ENCODE assay signal across 34 cellular contexts in the genomic region with DNA sequence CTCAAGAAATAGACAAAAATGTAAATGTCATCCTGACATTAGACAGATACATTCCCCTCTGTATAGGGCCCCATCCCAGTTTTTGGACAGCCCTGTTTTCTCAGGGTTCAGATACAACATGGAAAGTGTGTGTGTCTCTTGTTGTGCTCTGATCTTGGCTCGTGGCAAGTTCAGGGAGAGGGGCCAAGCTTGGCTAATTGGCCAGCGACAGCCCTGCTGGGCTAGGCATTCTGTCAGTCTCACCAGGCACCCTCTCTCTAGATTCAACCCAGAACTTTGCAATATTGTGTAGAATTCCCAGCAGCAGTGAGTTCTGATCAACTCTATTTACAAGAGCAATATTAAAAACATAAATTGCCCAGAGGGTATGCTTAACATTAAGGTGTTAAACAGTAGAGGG. TPM values are rescaled to one million over a fixed set of nuclear protein-coding genes. Genes with fewer than 3 reads are reported as not detected.
"Had no signal": no experiment of that assay in that cellular context is flagged by ENCODE, and none has a peak within 500 bp of the region (broad histone marks: within the 10 kb centered on the region; RNA-seq: fewer than 3 reads in every experiment).

No MANE protein-coding gene starts in this region.

- H3K36me3 Mint-ChIP-seq: activated CD4-positive, alpha-beta memory T cell treated with anti-CD3 and anti-CD28 coated beads for 36 hours; activated naive CD4-positive, alpha-beta T cell treated with anti-CD3 and anti-CD28 coated beads, Interleukin-2, amount 50 U/mL, for 72 hours; activated naive CD8-positive, alpha-beta T cell treated with anti-CD3 and anti-CD28 coated beads for 36 hours had no signal

- H3K9me3 Mint-ChIP-seq: activated B cell treated with CpG ODN at 0.5 μM for 24 hours; activated CD4-positive, alpha-beta memory T cell treated with anti-CD3 and anti-CD28 coated beads for 36 hours; activated CD4-positive, alpha-beta T cell treated with anti-CD3 and anti-CD28 coated beads, Interleukin-2, amount 10 ng/mL, durations not matched to agents 24 days and 14 days; activated CD8-positive, alpha-beta T cell treated with anti-CD3 and anti-CD28 coated beads for 36 hours; activated naive CD4-positive, alpha-beta T cell treated with anti-CD3 and anti-CD28 coated beads for 36 hours; activated naive CD8-positive, alpha-beta T cell treated with anti-CD3 and anti-CD28 coated beads for 36 hours; activated T-cell treated with anti-CD3 and anti-CD28 coated beads, Interleukin-2, amount 50 U/mL, for 4 hours; activated T-helper 1 cell treated with anti-CD3 and anti-CD28 coated beads, Interleukin-12 subunit alpha, Interleukin-12 subunit beta, Interleukin-2, Interleukin-4 antibody, amounts not matched to agents 30 ng/mL and 10 ng/mL and 1 ng/mL, durations not matched to agents 14 hours and 24 hours and 36 hours; T-helper 1 cell treated with Interleukin-12 subunit alpha and Interleukin-12 subunit beta and Interleukin-4 antibody, amounts not matched to agents 30 μg/mL and 1 μg/mL, for 36 hours; T-helper 2 cell treated with Interferon-gamma antibody and Interleukin-4, amounts not matched to agents 5 μg/mL and 100 μg/mL, for 36 hours had no signal

- ATAC-seq: activated CD8-positive, alpha-beta T cell treated with anti-CD3 and anti-CD28 coated beads for 36 hours; activated naive CD4-positive, alpha-beta T cell treated with anti-CD3 and anti-CD28 coated beads, Interleukin-2, amount 50 U/mL, for 72 hours; activated T-cell treated with anti-CD3 and anti-CD28 coated beads, Interleukin-2, amount 50 U/mL, for 4 hours; activated T-cell treated with anti-CD3 and anti-CD28 coated beads, Interleukin-2, amount 50 U/mL, for 72 hours; activated T-helper 17 cell treated with anti-CD3 and anti-CD28 coated beads, Interleukin-2, amount 50 U/mL, for 72 hours; body of pancreas had no signal

- H3K27ac Mint-ChIP-seq: activated B cell treated with CpG ODN at 0.5 μM for 24 hours; activated CD4-positive, alpha-beta memory T cell treated with anti-CD3 and anti-CD28 coated beads for 36 hours; activated CD4-positive, alpha-beta T cell treated with anti-CD3 and anti-CD28 coated beads, Interleukin-2, amount 10 ng/mL, durations not matched to agents 24 days and 14 days; activated CD8-positive, alpha-beta T cell treated with anti-CD3 and anti-CD28 coated beads for 36 hours; activated naive CD4-positive, alpha-beta T cell treated with anti-CD3 and anti-CD28 coated beads for 36 hours; activated naive CD4-positive, alpha-beta T cell treated with anti-CD3 and anti-CD28 coated beads, Interleukin-2, amount 50 U/mL, for 72 hours; activated naive CD8-positive, alpha-beta T cell treated with anti-CD3 and anti-CD28 coated beads for 36 hours; activated T-cell treated with anti-CD3 and anti-CD28 coated beads, Interleukin-2, amount 50 U/mL, for 72 hours; activated T-helper 1 cell treated with anti-CD3 and anti-CD28 coated beads, Interleukin-12 subunit alpha, Interleukin-12 subunit beta, Interleukin-2, Interleukin-4 antibody, amounts not matched to agents 30 ng/mL and 10 ng/mL and 1 ng/mL, durations not matched to agents 14 hours and 24 hours and 36 hours; activated T-helper 17 cell treated with anti-CD3 and anti-CD28 coated beads, Interleukin-2, amount 50 U/mL, for 72 hours; T-helper 1 cell treated with Interleukin-12 subunit alpha and Interleukin-12 subunit beta and Interleukin-4 antibody, amounts not matched to agents 30 μg/mL and 1 μg/mL, for 36 hours; T-helper 2 cell treated with Interferon-gamma antibody and Interleukin-4, amounts not matched to agents 5 μg/mL and 100 μg/mL, for 36 hours had no signal

- DNase-seq: activated B cell treated with CpG ODN at 0.5 μM for 24 hours; activated CD4-positive, alpha-beta memory T cell treated with anti-CD3 and anti-CD28 coated beads for 36 hours; activated CD4-positive, alpha-beta T cell treated with anti-CD3 and anti-CD28 coated beads for 4 hours; activated CD4-positive, alpha-beta T cell treated with anti-CD3 and anti-CD28 coated beads, Interleukin-2, amount 10 ng/mL, durations not matched to agents 24 days and 14 days; activated CD4-positive, alpha-beta T cell treated with anti-CD3 and anti-CD28 coated beads, Interleukin-2, amount 50 U/mL, for 1 hour; activated CD4-positive, alpha-beta T cell treated with anti-CD3 and anti-CD28 coated beads, Interleukin-2, amount 50 U/mL, for 4 hours; activated CD4-positive, CD25-positive, alpha-beta regulatory T cell treated with anti-CD3 and anti-CD28 coated beads, Interleukin-2, amount 50 U/mL, for 72 hours; activated CD8-positive, alpha-beta memory T cell treated with anti-CD3 and anti-CD28 coated beads, Interleukin-2, amount 50 U/mL, for 4 hours; activated CD8-positive, alpha-beta T cell treated with anti-CD3 and anti-CD28 coated beads for 36 hours; activated effector memory CD4-positive, alpha-beta T cell treated with anti-CD3 and anti-CD28 coated beads, Interleukin-2, amount 50 U/mL, for 16 hours; activated gamma-delta T cell treated with Interleukin-2 at 50 U/mL for 16 hours; activated naive CD4-positive, alpha-beta T cell; activated naive CD4-positive, alpha-beta T cell treated with anti-CD3 and anti-CD28 coated beads for 36 hours; activated naive CD4-positive, alpha-beta T cell treated with anti-CD3 and anti-CD28 coated beads, Interleukin-2, amount 50 U/mL, for 16 hours; activated naive CD8-positive, alpha-beta T cell treated with anti-CD3 and anti-CD28 coated beads for 36 hours; activated T-cell treated with anti-CD3 and anti-CD28 coated beads for 4 hours; activated T-cell treated with anti-CD3 and anti-CD28 coated beads, Interleukin-2, amount 50 U/mL, for 1 hour; activated T-cell treated with anti-CD3 and anti-CD28 coated beads, Interleukin-2, amount 50 U/mL, for 4 hours; activated T-cell treated with anti-CD3 and anti-CD28 coated beads, Interleukin-2, amount 50 U/mL, for 72 hours; adrenal gland; amniotic stem cell; aorta; body of pancreas; brain microvascular endothelial cell; central memory CD4-positive, alpha-beta T cell; T-helper 1 cell; T-helper 2 cell; T-helper 9 cell had no signal

- H3K4me3 Mint-ChIP-seq: activated B cell treated with CpG ODN at 0.5 μM for 24 hours; activated CD4-positive, alpha-beta memory T cell treated with anti-CD3 and anti-CD28 coated beads for 36 hours; activated CD4-positive, alpha-beta T cell treated with anti-CD3 and anti-CD28 coated beads, Interleukin-2, amount 10 ng/mL, durations not matched to agents 24 days and 14 days; activated CD8-positive, alpha-beta T cell treated with anti-CD3 and anti-CD28 coated beads for 36 hours; activated naive CD4-positive, alpha-beta T cell treated with anti-CD3 and anti-CD28 coated beads for 36 hours; activated naive CD8-positive, alpha-beta T cell treated with anti-CD3 and anti-CD28 coated beads for 36 hours; activated T-cell treated with anti-CD3 and anti-CD28 coated beads, Interleukin-2, amount 50 U/mL, for 4 hours; activated T-cell treated with anti-CD3 and anti-CD28 coated beads, Interleukin-2, amount 50 U/mL, for 72 hours; activated T-helper 1 cell treated with anti-CD3 and anti-CD28 coated beads, Interleukin-12 subunit alpha, Interleukin-12 subunit beta, Interleukin-2, Interleukin-4 antibody, amounts not matched to agents 30 ng/mL and 10 ng/mL and 1 ng/mL, durations not matched to agents 14 hours and 24 hours and 36 hours; activated T-helper 17 cell treated with anti-CD3 and anti-CD28 coated beads, Interleukin-2, amount 50 U/mL, for 72 hours; T-helper 1 cell treated with Interleukin-12 subunit alpha and Interleukin-12 subunit beta and Interleukin-4 antibody, amounts not matched to agents 30 μg/mL and 1 μg/mL, for 36 hours; T-helper 2 cell treated with Interferon-gamma antibody and Interleukin-4, amounts not matched to agents 5 μg/mL and 100 μg/mL, for 36 hours had no signal

- H3K4me1 Mint-ChIP-seq: activated CD4-positive, alpha-beta T cell treated with anti-CD3 and anti-CD28 coated beads, Interleukin-2, amount 10 ng/mL, durations not matched to agents 24 days and 14 days; activated naive CD8-positive, alpha-beta T cell treated with anti-CD3 and anti-CD28 coated beads for 36 hours; activated T-helper 17 cell treated with anti-CD3 and anti-CD28 coated beads, Interleukin-2, amount 50 U/mL, for 72 hours had no signal

RNA-seq across cellular contexts. Expression of a gene that starts 30.1 kb away (rescaled TPM):
- total RNA-seq: activated B cell treated with CpG ODN at 0.5 μM for 24 hours; activated CD4-positive, alpha-beta memory T cell treated with anti-CD3 and anti-CD28 coated beads for 36 hours; activated CD4-positive, alpha-beta T cell treated with anti-CD3 and anti-CD28 coated beads, Interleukin-2, amount 10 ng/mL, durations not matched to agents 24 days and 14 days; activated CD8-positive, alpha-beta memory T cell treated with anti-CD3 and anti-CD28 coated beads for 36 hours; activated CD8-positive, alpha-beta T cell treated with anti-CD3 and anti-CD28 coated beads for 36 hours; activated naive CD4-positive, alpha-beta T cell treated with anti-CD3 and anti-CD28 coated beads for 36 hours; activated naive CD4-positive, alpha-beta T cell treated with anti-CD3 and anti-CD28 coated beads, Interleukin-2, amount 50 U/mL, for 72 hours; activated naive CD8-positive, alpha-beta T cell treated with anti-CD3 and anti-CD28 coated beads for 36 hours; activated T-cell treated with anti-CD3 and anti-CD28 coated beads, Interleukin-2, amount 50 U/mL, for 4 hours; activated T-helper 1 cell treated with anti-CD3 and anti-CD28 coated beads, Interleukin-12 subunit alpha, Interleukin-12 subunit beta, Interleukin-2, Interleukin-4 antibody, amounts not matched to agents 30 ng/mL and 10 ng/mL and 1 ng/mL, durations not matched to agents 14 hours and 24 hours and 36 hours had no signal
